Comparison of ENCODE assay signal across 8 cellular contexts in genomic region chr17:68512247-68512966, GRCh38. TPM values are rescaled to one million over a fixed set of nuclear protein-coding genes. Genes with fewer than 3 reads are reported as not detected.
DNase-seq lines count a peak whose midpoint lies in the region; ATAC-seq and FAIRE-seq lines count a peak whose summit lies in the region.

TSS of gene PRKAR1A (plus strand) at chr17:68512430. CDS start at chr17:68515400, 2,970 bp downstream.

- DNase-seq in COR-L47 (lab: John Stamatoyannopoulos, UW) (peak; percentile 94), HTR-8/SVneo (ENCODE audit: insufficient read length, low spot score) (peak; percentile 99), NOMO-1 treated with DMSO at 0.1 percent for 48 hours (lab: John Stamatoyannopoulos, UW; ENCODE audit: unreplicated experiment) (peak; percentile 86), lung microvascular endothelial cell (ENCODE audit: low read depth in 2 of 2) (peak; percentile 95 to 97)
- peak; percentile 85 to 86 for DNase-seq in activated CD8-positive, alpha-beta memory T cell treated with anti-CD3 and anti-CD28 coated beads for 4 hours (ENCODE audit: low read depth in 2 of 2)
- DNase-seq in effector memory CD4-positive, alpha-beta T cell: peak; percentile 89 to 90 (median 90)
- peak; percentile 80 to 85 (median 85) for DNase-seq in stimulated activated CD4-positive, alpha-beta T cell treated with anti-CD3 and anti-CD28 coated beads, TNF-alpha, amount 100 ng/mL, for 4 hours (ENCODE audit: low read depth in 3 of 3)

- H3K4me1 ChIP-seq in effector memory CD4-positive, alpha-beta T cell (ENCODE audit: control insufficient read depth, insufficient read depth, low read length, poor library complexity, severe bottlenecking): peaks cover 14% of the 10 kb centered on the region

- peaks cover 11% of the 10 kb centered on the region for H3K36me3 ChIP-seq in effector memory CD4-positive, alpha-beta T cell (ENCODE audit: control insufficient read depth, insufficient read depth, low read length)

- peak within 1 kb of the TSS; percentile 80 for H3K4me3 ChIP-seq in effector memory CD4-positive, alpha-beta T cell (ENCODE audit: insufficient read depth, low read depth, low read length, poor library complexity, severe bottlenecking)

- peak; percentile 85 for ATAC-seq in GM21381 (IDR thresholded peaks at IDR 0.05; ENCODE audit: unreplicated experiment)

- peak; percentile 91 for FAIRE-seq in HTR-8/SVneo (lab: Jason Lieb, UNC)

- H3K27me3 ChIP-seq in effector memory CD4-positive, alpha-beta T cell (replicated peaks; ENCODE audit: control insufficient read depth, insufficient read depth, low read length, poor library complexity, severe bottlenecking): no peaks in the 10 kb centered on the region

- H3K27ac ChIP-seq in effector memory CD4-positive, alpha-beta T cell (ENCODE audit: insufficient read depth, low read length, poor library complexity, severe bottlenecking): peak within 1 kb of the TSS; percentile 98

- no peaks in the 10 kb centered on the region for H3K9me3 ChIP-seq in effector memory CD4-positive, alpha-beta T cell (ENCODE audit: control insufficient read depth, low read length)

RNA-seq across cellular contexts. Expression of gene PRKAR1A, which starts in this region (rescaled TPM):
- total RNA-seq in lung microvascular endothelial cell: 225 and 352 TPM in 2 replicates

Comparison
In these comparisons a context has a peak if more than half of its experiments do, and no peak if none do; other contexts are left out.
1. Peak in every context shown above with its lines: DNase-seq, ATAC-seq, H3K4me3 ChIP-seq and H3K27ac ChIP-seq.